12 cellular contexts compared by ENCODE assay signal in genomic region chr15:41233367-41233771, GRCh38. TPM values are rescaled to one million over a fixed set of nuclear protein-coding genes. Genes with fewer than 3 reads are reported as not detected.
A peak's percentile ranks its signal among the peaks of the same experiment; 100 is the strongest.
DNase-seq lines count a peak whose midpoint lies in the region; ATAC-seq, FAIRE-seq and TF ChIP-seq lines count a peak whose summit lies in the region.
"Had no signal": no experiment of that assay in that cellular context is flagged by ENCODE, and none has a peak within 500 bp of the region (broad histone marks: within the 10 kb centered on the region; RNA-seq: fewer than 3 reads in every experiment).

No MANE protein-coding gene starts in this region.

- H3K27me3 ChIP-seq in breast epithelium, result no peaks in the 10 kb centered on the region
- H3K27me3 ChIP-seq in keratinocyte (ENCODE audit: control insufficient read depth, extremely low read depth, insufficient read depth, low read length), result no peaks in the 10 kb centered on the region
- no peaks in the 10 kb centered on the region for H3K27me3 ChIP-seq in lower lobe of right lung (ENCODE audit: low read depth)
- H3K27me3 ChIP-seq: BE2C had no signal

- no peak overlapping the region for H3K4me3 ChIP-seq in breast epithelium
- no peak overlapping the region for H3K4me3 ChIP-seq in keratinocyte (ENCODE audit: control insufficient read depth in 2 of 3, extremely low read depth in 1 of 3, insufficient read depth in 2 of 3, low read depth in 1 of 3, low read length in 3 of 3)
- H3K4me3 ChIP-seq in lower lobe of right lung, result no peak overlapping the region

- no peaks in the 10 kb centered on the region for H4K20me1 ChIP-seq in keratinocyte (ENCODE audit: control insufficient read depth, extremely low read depth, insufficient read depth, low read length)

- no peaks in the 10 kb centered on the region for H3K9me3 Mint-ChIP-seq in MCF 10A (ENCODE audit: unreplicated experiment)

- CTCF ChIA-PET in MCF 10A (lab: Yijun Ruan, JAX), result interaction anchor here (0.6 kb wide), 3 partner anchors 38 to 481 kb away, joined by 3 to 4 read pairs (median 4); no protein-coding TSS in a partner anchor

- dilution Hi-C loops in keratinocyte (cut with MboI; ENCODE audit: extremely low pct_ligation_motif_present, low sequenced_read_pairs), result no loop called here

- H3K4me1 ChIP-seq in breast epithelium (no peaks in the 10 kb centered on the region), keratinocyte (ENCODE audit: control insufficient read depth, extremely low read depth, insufficient read depth, low read length) (peaks cover 16% of the 10 kb centered on the region), lower lobe of right lung (peaks cover 34% of the 10 kb centered on the region)
- H3K4me1 ChIP-seq: BE2C had no signal

- H3K27me3 Mint-ChIP-seq in MCF 10A (ENCODE audit: insufficient read depth, unreplicated experiment), result no peaks in the 10 kb centered on the region

- ATAC-seq in HG03159 (IDR thresholded peaks at IDR 0.05; ENCODE audit: unreplicated experiment) (no peak), lower lobe of right lung (no peak), GM21360 (IDR thresholded peaks at IDR 0.05; ENCODE audit: unreplicated experiment) (no peak)

- no peak overlapping the region for H3K9ac ChIP-seq in keratinocyte (ENCODE audit: control insufficient read depth, extremely low read depth, insufficient read depth, low read length)

- no peak overlapping the region for H2AFZ ChIP-seq in keratinocyte (ENCODE audit: control insufficient read depth, low read length)

- peak; percentile 81 for FAIRE-seq in keratinocyte (lab: Jason Lieb, UNC)

- no peaks in the 10 kb centered on the region for H3K36me3 ChIP-seq in breast epithelium
- H3K36me3 ChIP-seq in keratinocyte (ENCODE audit: control insufficient read depth in 2 of 2, extremely low read depth in 1 of 2, insufficient read depth in 2 of 2, low read length in 2 of 2), result peaks cover 0 to 3% of the 10 kb centered on the region in 2 experiments
- H3K36me3 ChIP-seq in lower lobe of right lung, result no peaks in the 10 kb centered on the region
- H3K36me3 ChIP-seq: BE2C had no signal

- H3K4me2 ChIP-seq in keratinocyte (ENCODE audit: control insufficient read depth, extremely low read depth, insufficient read depth, low read depth, low read length), result peak overlapping the region; percentile 98

- H3K79me2 ChIP-seq in keratinocyte (ENCODE audit: control insufficient read depth, insufficient read depth, low read length), result peaks cover 53% of the 10 kb centered on the region

- POLR2A ChIA-PET in MCF 10A (lab: Yijun Ruan, JAX), result interaction anchor here (1.0 to 7.2 kb wide), 8 partner anchors 8 to 117 kb away, joined by 3 to 91 read pairs (median 6); partner anchors contain the start of gene INO80

- no peak for TF ChIP-seq POLR2A in breast epithelium (IDR thresholded peaks at IDR 0.05)

- H3K4me3 Mint-ChIP-seq in MCF 10A (ENCODE audit: unreplicated experiment), result peak overlapping the region; percentile 95

- H3K9me3 ChIP-seq in breast epithelium (no peaks in the 10 kb centered on the region), keratinocyte (ENCODE audit: control insufficient read depth, low read depth, low read length) (no peaks in the 10 kb centered on the region), lower lobe of right lung (no peaks in the 10 kb centered on the region)
- H3K9me3 ChIP-seq: BE2C had no signal

- H3K27ac Mint-ChIP-seq in MCF 10A (ENCODE audit: low read depth, unreplicated experiment), result peak overlapping the region; percentile 18

- TF ChIP-seq CTCF in MCF 10A (IDR thresholded peaks at IDR 0.05; ENCODE audit: unreplicated experiment) (no peak), breast epithelium (IDR thresholded peaks at IDR 0.05) (no peak), keratinocyte (optimal IDR thresholded peaks at IDR 0.05 in 1 of 3, IDR thresholded peaks at IDR 0.05 in 1 of 3, conservative IDR thresholded peaks at IDR 0.05 in 1 of 3; ENCODE audit: extremely low read depth in 1 of 3, insufficient read depth in 2 of 3, low read length in 3 of 3) (no peak), lower lobe of right lung (IDR thresholded peaks at IDR 0.05) (no peak)

- no peaks in the 10 kb centered on the region for H3K9me1 ChIP-seq in keratinocyte (ENCODE audit: control insufficient read depth, extremely low read depth, insufficient read depth, low read length)

- intact Hi-C loops in MCF 10A (cut with micrococcal nuclease), result loop anchor here (2.0 kb wide), 2 partner anchors 23 to 51 kb away; no protein-coding TSS in a partner anchor
- intact Hi-C loops in breast epithelium (cut with DNase I; ENCODE audit: low total_unique reads), result no loop called here
- intact Hi-C loops in lower lobe of right lung (cut with DNase I), result no loop called here

- H3K4me1 Mint-ChIP-seq in MCF 10A (ENCODE audit: insufficient read depth, unreplicated experiment), result peaks cover 13% of the 10 kb centered on the region

- peaks cover 14% of the 10 kb centered on the region for H3K36me3 Mint-ChIP-seq in MCF 10A (ENCODE audit: insufficient read depth, unreplicated experiment)

- no TSS peak for BruUV-seq in MCF 10A (replicated peaks; lab: Mats Ljungman, UMichigan)

- H3K27ac ChIP-seq in breast epithelium (no peak overlapping the region), keratinocyte (ENCODE audit: control insufficient read depth, insufficient read depth, low read length) (no peak overlapping the region), lower lobe of right lung (no peak overlapping the region)

- DNase-seq in MCF 10A (ENCODE audit: unreplicated experiment) (peak; percentile 66), breast epithelium (ENCODE audit: low spot score in 2 of 2) (no peak), astrocyte of the hippocampus (ENCODE audit: low read depth, low spot score) (peak; percentile 65), keratinocyte (ENCODE audit: low read depth, low spot score) (no peak), lower lobe of right lung (no peak), DMS153 treated with DMSO at 0.1 percent for 48 hours (lab: John Stamatoyannopoulos, UW; ENCODE audit: unreplicated experiment) (no peak)
- DNase-seq: BE2C, glutamatergic neuron, SHP77 had no signal

RNA-seq across cellular contexts. Expression of gene CHP1, which starts 2.3 kb away (rescaled TPM):
- total RNA-seq in MCF 10A (2022), result 70.4 and 91.1 TPM in 2 replicates
- 100 to 1,000 TPM; 107 to 290 (median 120) TPM for total RNA-seq in breast epithelium
- polyA plus RNA-seq in keratinocyte, result 62.7 to 108 TPM (median 98.5 TPM) in 3 replicates
- polyA plus RNA-seq in keratinocyte (2011; ENCODE audit: low read depth), result 50.1 TPM
- polyA plus RNA-seq in keratinocyte (2011; cell fraction: cytosol; rRNA removed), result 91.1 and 145 TPM in 2 replicates
- 42.8 and 44.3 TPM in 2 replicates for polyA plus RNA-seq in keratinocyte (2011; cell fraction: nucleus; rRNA removed)
- 81.9 and 98.1 TPM in 2 replicates for polyA plus RNA-seq in keratinocyte (2012; ENCODE audit: low replicate concordance)
- 107 to 161 TPM (median 131 TPM) in 3 replicates for polyA minus RNA-seq in keratinocyte
- 144 TPM for polyA minus RNA-seq in keratinocyte (2011; cell fraction: cytosol; rRNA and poly(A)+ RNA removed)
- polyA minus RNA-seq in keratinocyte (2011; cell fraction: nucleus; rRNA and poly(A)+ RNA removed), result 23.6 and 34.6 TPM in 2 replicates
- total RNA-seq in lower lobe of right lung, result 159 TPM

RNA-seq across cellular contexts. Expression of gene EXD1, which starts 2.8 kb away (rescaled TPM):
- total RNA-seq in MCF 10A (2022) (0.12 and 0.37 TPM in 2 replicates), breast epithelium (not detected), lower lobe of right lung (not detected)
- polyA plus RNA-seq in keratinocyte, result 0.02 to 0.17 TPM (median 0.16 TPM) in 3 replicates
- 0.27 TPM for polyA plus RNA-seq in keratinocyte (2011; ENCODE audit: low read depth)
- polyA plus RNA-seq in keratinocyte (2011; cell fraction: cytosol; rRNA removed), result 0.06 and 0.26 TPM in 2 replicates
- polyA plus RNA-seq in keratinocyte (2011; cell fraction: nucleus; rRNA removed), result 0.20 and 0.24 TPM in 2 replicates
- polyA plus RNA-seq in keratinocyte (2012; ENCODE audit: low replicate concordance), result not detected in 2 replicates
- not detected in 3 replicates for polyA minus RNA-seq in keratinocyte
- not detected for polyA minus RNA-seq in keratinocyte (2011; cell fraction: cytosol; rRNA and poly(A)+ RNA removed)
- polyA minus RNA-seq in keratinocyte (2011; cell fraction: nucleus; rRNA and poly(A)+ RNA removed), result 1.2 TPM in 1 of 2 replicates, not detected in the other
- total RNA-seq: ureter had no signal

Comparison
In these comparisons a context has a peak if more than half of its experiments do, and no peak if none do; other contexts are left out.
1. DNase-seq: peak in MCF 10A (single experiment) and astrocyte of the hippocampus (single experiment); none in breast epithelium (0 of 2), keratinocyte (single experiment), lower lobe of right lung (single experiment) and DMS153 treated with DMSO at 0.1 percent for 48 hours (single experiment).